In the genomic region with DNA sequence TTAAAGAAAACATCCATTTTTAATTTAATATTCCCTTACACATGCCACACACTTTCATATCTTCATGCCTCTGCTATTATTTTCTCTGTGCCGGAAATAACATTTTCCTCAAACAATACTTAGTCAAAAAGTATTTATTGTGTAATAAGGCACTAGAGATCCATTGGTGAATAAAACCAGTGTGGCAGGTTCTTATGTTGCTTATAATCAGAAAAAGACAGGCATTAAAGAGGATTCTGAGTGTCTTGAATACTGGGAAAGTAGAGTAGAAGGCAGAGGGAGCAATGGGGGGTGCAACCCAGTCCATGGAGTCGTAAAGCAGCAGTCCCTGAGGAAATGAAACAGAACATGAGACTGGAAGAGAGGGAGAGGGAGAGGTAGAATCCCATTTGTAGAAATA, we compare ENCODE assay signal across 16 cellular contexts. TPM values are rescaled to one million over a fixed set of nuclear protein-coding genes. Genes with fewer than 3 reads are reported as not detected.
A peak's percentile ranks its signal among the peaks of the same experiment; 100 is the strongest.
DNase-seq lines count a peak whose midpoint lies in the region; ATAC-seq and TF ChIP-seq lines count a peak whose summit lies in the region.
"Had no signal": no experiment of that assay in that cellular context is flagged by ENCODE, and none has a peak within 500 bp of the region (broad histone marks: within the 10 kb centered on the region; RNA-seq: fewer than 3 reads in every experiment).

No MANE protein-coding gene starts in this region.

- no peaks in the 10 kb centered on the region for H4K20me1 ChIP-seq in HCT116 (ENCODE audit: insufficient read depth)
- H4K20me1 ChIP-seq in fibroblast of lung (ENCODE audit: control insufficient read depth, extremely low read depth, insufficient read depth, low read length), result no peaks in the 10 kb centered on the region

- H3K36me3 ChIP-seq in HCT116 (ENCODE audit: control insufficient read depth in 1 of 2, insufficient read depth in 2 of 2, low read length in 2 of 2) (no peaks in the 10 kb centered on the region), adipocyte (ENCODE audit: control insufficient read depth, insufficient read depth, low read length, severe bottlenecking) (no peaks in the 10 kb centered on the region), fibroblast of lung (ENCODE audit: control insufficient read depth, insufficient read depth, low read length) (no peaks in the 10 kb centered on the region), skeletal muscle satellite cell (ENCODE audit: insufficient read depth, low read length) (no peaks in the 10 kb centered on the region)
- H3K36me3 ChIP-seq: HAP-1 had no signal

- RAD21 ChIA-PET in HCT116 (lab: Charles Lee; ENCODE audit: low non-redundant PET in 1 of 2, low total read pairs in 2 of 2, uncharacterized antibody in 2 of 2, unreplicated experiment in 2 of 2), result no interaction called here

- H3K4me1 ChIP-seq in HCT116 (ENCODE audit: control insufficient read depth in 1 of 2, insufficient read depth in 2 of 2, low read length in 2 of 2) (peaks cover 13 to 15% of the 10 kb centered on the region in 2 experiments), adipocyte (ENCODE audit: control insufficient read depth, insufficient read depth, low read length) (peaks cover 42% of the 10 kb centered on the region), fibroblast of lung (ENCODE audit: control insufficient read depth, extremely low read depth, insufficient read depth, low read length) (peaks cover 18% of the 10 kb centered on the region), skeletal muscle satellite cell (ENCODE audit: control insufficient read depth, insufficient read depth, low read length) (peaks cover 42% of the 10 kb centered on the region)
- H3K4me1 ChIP-seq: HAP-1 had no signal

- TF ChIP-seq CTCF in HCT116 (IDR thresholded peaks at IDR 0.05 in 2 of 3, conservative IDR thresholded peaks at IDR 0.05 in 1 of 3; ENCODE audit: borderline replicate concordance in 1 of 3, insufficient read depth in 1 of 3, low read depth in 2 of 3, low read length in 2 of 3) (no peak), fibroblast of lung (conservative IDR thresholded peaks at IDR 0.05 in 1 of 2, IDR thresholded peaks at IDR 0.05 in 1 of 2; ENCODE audit: low read depth in 1 of 2, low read length in 2 of 2) (no peak)
- no peak for TF ChIP-seq CTCF in activated CD8-positive, alpha-beta T cell treated with anti-CD3 and anti-CD28 coated beads for 36 hours (IDR thresholded peaks at IDR 0.05)

- POLR2A ChIA-PET in HCT116 (lab: Charles Lee), result no interaction called here
- POLR2A ChIA-PET in activated CD8-positive, alpha-beta T cell treated with anti-CD3 and anti-CD28 coated beads for 36 hours (lab: Charles Lee), result no interaction called here

- intact Hi-C loops in HCT116 (cut with micrococcal nuclease), result no loop called here
- intact Hi-C loops in activated CD4-positive, alpha-beta T cell treated with anti-CD3 and anti-CD28 coated beads, Interleukin-2, amount 10 ng/mL, durations not matched to agents 24 days and 14 days (cut with micrococcal nuclease), result no loop called here
- intact Hi-C loops in activated CD8-positive, alpha-beta T cell treated with anti-CD3 and anti-CD28 coated beads for 36 hours (cut with micrococcal nuclease), result no loop called here

- H3K9ac ChIP-seq in HCT116 (ENCODE audit: low read length) (no peak overlapping the region), adipocyte (ENCODE audit: low read length) (peak overlapping the region; percentile 81), fibroblast of lung (ENCODE audit: insufficient read depth, low read length) (no peak overlapping the region), skeletal muscle satellite cell (ENCODE audit: low read depth, low read length) (peak overlapping the region; percentile 75)

- TF ChIP-seq RAD21 in HCT116 (IDR thresholded peaks at IDR 0.05; ENCODE audit: low read depth), result 0 out of 2 replicates have a peak, but pooled peaks have one; percentile 1

- H3K4me3 Mint-ChIP-seq in activated CD4-positive, alpha-beta T cell treated with anti-CD3 and anti-CD28 coated beads, Interleukin-2, amount 10 ng/mL, durations not matched to agents 24 days and 14 days, result no peak overlapping the region
- no peak overlapping the region for H3K4me3 Mint-ChIP-seq in activated CD8-positive, alpha-beta T cell treated with anti-CD3 and anti-CD28 coated beads for 36 hours
- H3K4me3 Mint-ChIP-seq: activated naive CD8-positive, alpha-beta T cell had no signal

- CTCF ChIA-PET in HCT116 (lab: Charles Lee), result no interaction called here
- CTCF ChIA-PET in activated CD8-positive, alpha-beta T cell treated with anti-CD3 and anti-CD28 coated beads for 36 hours (lab: Charles Lee), result interaction anchor here (3.7 kb wide), 1 partner anchor 115 kb away, joined by 16 read pairs; no protein-coding TSS in a partner anchor

- peaks cover 18% of the 10 kb centered on the region for H3K9me3 Mint-ChIP-seq in activated CD4-positive, alpha-beta T cell treated with anti-CD3 and anti-CD28 coated beads, Interleukin-2, amount 10 ng/mL, durations not matched to agents 24 days and 14 days
- H3K9me3 Mint-ChIP-seq in activated CD8-positive, alpha-beta T cell treated with anti-CD3 and anti-CD28 coated beads for 36 hours, result peaks cover 12% of the 10 kb centered on the region

- no peaks in the 10 kb centered on the region for H3K4me1 Mint-ChIP-seq in activated CD4-positive, alpha-beta T cell treated with anti-CD3 and anti-CD28 coated beads, Interleukin-2, amount 10 ng/mL, durations not matched to agents 24 days and 14 days
- no peaks in the 10 kb centered on the region for H3K4me1 Mint-ChIP-seq in activated CD8-positive, alpha-beta T cell treated with anti-CD3 and anti-CD28 coated beads for 36 hours (ENCODE audit: low read depth)

- H3K27me3 ChIP-seq in HCT116 (ENCODE audit: insufficient read depth, low read length), result no peaks in the 10 kb centered on the region
- no peaks in the 10 kb centered on the region for H3K27me3 ChIP-seq in adipocyte (replicated peaks; ENCODE audit: control insufficient read depth, insufficient read depth, low read length)
- H3K27me3 ChIP-seq in fibroblast of lung (ENCODE audit: control insufficient read depth, insufficient read depth, low read length), result no peaks in the 10 kb centered on the region
- no peaks in the 10 kb centered on the region for H3K27me3 ChIP-seq in skeletal muscle satellite cell (ENCODE audit: control insufficient read depth, insufficient read depth, low read length)

- H3K4me3 ChIP-seq in HCT116 (replicated peaks in 1 of 2; ENCODE audit: low read depth in 1 of 2, low read length in 2 of 2) (no peak overlapping the region), adipocyte (ENCODE audit: low read length) (peak overlapping the region; percentile 53), fibroblast of lung (replicated peaks in 1 of 4; ENCODE audit: control extremely low read depth in 1 of 4, insufficient read depth in 1 of 4, low read depth in 3 of 4, low read length in 4 of 4) (no peak overlapping the region), skeletal muscle satellite cell (ENCODE audit: low read length) (peak overlapping the region; percentile 7)
- H3K4me3 ChIP-seq: HAP-1 had no signal

- H3K4me2 ChIP-seq in HCT116 (ENCODE audit: low read length) (peak overlapping the region; percentile 58), fibroblast of lung (ENCODE audit: extremely low read depth, insufficient read depth, low read length) (peak overlapping the region; percentile 15), skeletal muscle satellite cell (ENCODE audit: low read length) (peak overlapping the region; percentile 39)

- H3K36me3 Mint-ChIP-seq in activated CD4-positive, alpha-beta T cell treated with anti-CD3 and anti-CD28 coated beads, Interleukin-2, amount 10 ng/mL, durations not matched to agents 24 days and 14 days (ENCODE audit: low read depth), result no peaks in the 10 kb centered on the region
- no peaks in the 10 kb centered on the region for H3K36me3 Mint-ChIP-seq in activated CD8-positive, alpha-beta T cell treated with anti-CD3 and anti-CD28 coated beads for 36 hours (ENCODE audit: low read depth)

- BruUV-seq in HCT116 (replicated peaks; lab: Mats Ljungman, UMichigan), result no TSS peak

- H3K9me2 ChIP-seq in HCT116 (ENCODE audit: insufficient read depth), result no peaks in the 10 kb centered on the region

- no peak overlapping the region; the same call in 1 of the 2 replicates for H3K27ac ChIP-seq in HCT116 (ENCODE audit: low read depth, low read length)
- peak overlapping the region; percentile 43 for H3K27ac ChIP-seq in fibroblast of lung (ENCODE audit: insufficient read depth, low read length)

- H3K79me2 ChIP-seq in HCT116 (ENCODE audit: insufficient read depth, low read length) (no peaks in the 10 kb centered on the region), fibroblast of lung (ENCODE audit: control insufficient read depth, insufficient read depth, low read length) (no peaks in the 10 kb centered on the region)

- ATAC-seq in HCT116 (no peak), HG02884 (IDR thresholded peaks at IDR 0.05; ENCODE audit: unreplicated experiment) (no peak)
- no peak for ATAC-seq in activated CD8-positive, alpha-beta T cell treated with anti-CD3 and anti-CD28 coated beads for 36 hours

- H2AFZ ChIP-seq in HCT116 (ENCODE audit: low read depth, low read length, poor library complexity, severe bottlenecking) (no peak overlapping the region), fibroblast of lung (ENCODE audit: low read length) (peak overlapping the region; percentile 43)

- DNase-seq in HCT116 (ENCODE audit: low read depth, low spot score) (no peak), adipocyte (ENCODE audit: low read depth) (no peak), fibroblast of lung (ENCODE audit: low read depth in 2 of 2) (no peak)
- no peak for DNase-seq in activated CD4-positive, alpha-beta T cell treated with anti-CD3 and anti-CD28 coated beads, Interleukin-2, amount 10 ng/mL, durations not matched to agents 24 days and 14 days
- no peak for DNase-seq in activated CD8-positive, alpha-beta T cell treated with anti-CD3 and anti-CD28 coated beads for 36 hours
- no peak for DNase-seq in stimulated activated CD4-positive, alpha-beta T cell treated with anti-CD3 and anti-CD28 coated beads, Interleukin-1b, Interleukin-23, amount 100 ng/mL, for 48 hours
- DNase-seq: activated CD4-positive, alpha-beta T cell treated with anti-CD3 and anti-CD28 coated beads for 4 hours; activated T-cell treated with anti-CD3 and anti-CD28 coated beads, Interleukin-2, amount 50 U/mL, for 1 hour; NCI-H1930; NCI-H526 treated with DMSO at 0.1 percent for 48 hours; RPMI8226; stimulated activated CD4-positive, alpha-beta T cell treated with anti-CD3 and anti-CD28 coated beads, Interleukin-12 subunit alpha, Interleukin-12 subunit beta, amount 100 ng/mL, for 4 hours had no signal

- no peaks in the 10 kb centered on the region; a peak in 1 of 4 replicates for H3K9me3 ChIP-seq in HCT116 (ENCODE audit: control insufficient read depth in 1 of 2, insufficient read depth in 1 of 2, low read depth in 1 of 2, low read length in 2 of 2)
- H3K9me3 ChIP-seq in adipocyte (ENCODE audit: control insufficient read depth, low read length), result peaks cover 10% of the 10 kb centered on the region
- H3K9me3 ChIP-seq in fibroblast of lung (ENCODE audit: control insufficient read depth, insufficient read depth, low read depth, low read length), result no peaks in the 10 kb centered on the region
- peaks cover 4% of the 10 kb centered on the region for H3K9me3 ChIP-seq in skeletal muscle satellite cell (replicated peaks; ENCODE audit: low read length)

- TF ChIP-seq POLR2A in HCT116 (IDR thresholded peaks at IDR 0.05; ENCODE audit: borderline replicate concordance, extremely low read depth, insufficient read depth, insufficient read length), result no peak

- H3K27me3 Mint-ChIP-seq in activated CD4-positive, alpha-beta T cell treated with anti-CD3 and anti-CD28 coated beads, Interleukin-2, amount 10 ng/mL, durations not matched to agents 24 days and 14 days, result peaks cover 7% of the 10 kb centered on the region
- no peaks in the 10 kb centered on the region for H3K27me3 Mint-ChIP-seq in activated CD8-positive, alpha-beta T cell treated with anti-CD3 and anti-CD28 coated beads for 36 hours

- H3K27ac Mint-ChIP-seq in activated CD4-positive, alpha-beta T cell treated with anti-CD3 and anti-CD28 coated beads, Interleukin-2, amount 10 ng/mL, durations not matched to agents 24 days and 14 days, result no peak overlapping the region
- H3K27ac Mint-ChIP-seq in activated CD8-positive, alpha-beta T cell treated with anti-CD3 and anti-CD28 coated beads for 36 hours, result no peak overlapping the region
- H3K27ac Mint-ChIP-seq: activated naive CD8-positive, alpha-beta T cell had no signal

RNA-seq across cellular contexts. Expression of gene GRAMD2B, which starts 37.7 kb away (rescaled TPM):
- total RNA-seq in HCT116 (2021; ENCODE audit: unreplicated experiment) (7.2 TPM), fibroblast of lung (12.1 and 21.3 TPM in 2 replicates)
- 3.2 and 3.3 TPM in 2 replicates for polyA plus RNA-seq in HCT116 (2012)
- polyA plus RNA-seq in fibroblast of lung, result 26.8 and 37.6 TPM in 2 replicates
- polyA plus RNA-seq in fibroblast of lung (2012), result 14.1 and 17.9 TPM in 2 replicates
- 1.1 and 6.2 TPM in 2 replicates for polyA minus RNA-seq in fibroblast of lung (ENCODE audit: low replicate concordance)
- 4.8 and 12.7 TPM in 2 replicates for total RNA-seq in skeletal muscle satellite cell (2012; rRNA removed)
- total RNA-seq in activated CD4-positive, alpha-beta T cell treated with anti-CD3 and anti-CD28 coated beads, Interleukin-2, amount 10 ng/mL, durations not matched to agents 24 days and 14 days, result 9.2 and 10.8 TPM in 2 replicates
- 1 to 10 TPM; 8.0 to 8.4 TPM for total RNA-seq in activated CD8-positive, alpha-beta T cell treated with anti-CD3 and anti-CD28 coated beads for 36 hours

Comparison
In these comparisons a context has a peak if more than half of its experiments do, and no peak if none do; other contexts are left out.
1. H3K4me3 ChIP-seq: peak in adipocyte (single experiment) and skeletal muscle satellite cell (single experiment); none in HCT116 (0 of 2) and fibroblast of lung (0 of 4).
2. H3K9ac ChIP-seq: peak in adipocyte (single experiment) and skeletal muscle satellite cell (single experiment); none in HCT116 (single experiment) and fibroblast of lung (single experiment).
3. Peak in every context shown above with its lines, with median percentiles within 50 percentile points of each other: H3K4me2 ChIP-seq.